15 cellular contexts compared by ENCODE assay signal in the genomic region with DNA sequence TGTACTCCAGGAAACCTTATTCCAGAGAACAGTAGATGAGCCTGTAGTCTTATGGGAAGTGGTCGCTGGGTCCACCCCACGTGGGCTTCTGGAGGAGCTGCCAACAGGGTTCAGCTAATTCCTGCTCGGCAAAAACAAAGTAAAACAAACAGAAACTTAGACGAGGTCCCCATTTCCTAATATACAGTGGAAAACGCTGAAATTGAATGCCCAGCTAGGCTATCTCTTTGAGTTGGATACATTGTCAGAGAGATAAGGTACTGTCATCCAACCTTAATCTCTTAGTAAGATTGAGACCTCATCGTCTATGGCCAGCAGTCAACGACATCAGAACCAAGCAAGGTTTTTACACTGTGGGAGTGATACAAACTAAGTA. TPM values are rescaled to one million over a fixed set of nuclear protein-coding genes. Genes with fewer than 3 reads are reported as not detected.
DNase-seq lines count a peak whose midpoint lies in the region; TF ChIP-seq lines count a peak whose summit lies in the region.
"Had no signal": no experiment of that assay in that cellular context is flagged by ENCODE, and none has a peak within 500 bp of the region (broad histone marks: within the 10 kb centered on the region; RNA-seq: fewer than 3 reads in every experiment).

No MANE protein-coding gene starts in this region.

- H3K27me3 ChIP-seq in WERI-Rb-1 (ENCODE audit: insufficient read depth, low read depth, severe bottlenecking) = peaks cover 39% of the 10 kb centered on the region

- no peaks in the 10 kb centered on the region for H3K36me3 Mint-ChIP-seq in T-helper 2 cell treated with Interferon-gamma antibody and Interleukin-4, amounts not matched to agents 5 μg/mL and 100 μg/mL, for 36 hours (ENCODE audit: low read depth)
- H3K36me3 Mint-ChIP-seq in IgD-negative memory B cell (peaks cover 9% of the 10 kb centered on the region), progenitor cell of endocrine pancreas (ENCODE audit: insufficient read depth) (no peaks in the 10 kb centered on the region)

- H3K27ac Mint-ChIP-seq in T-helper 2 cell treated with Interferon-gamma antibody and Interleukin-4, amounts not matched to agents 5 μg/mL and 100 μg/mL, for 36 hours = peak overlapping the region; percentile 87
- peak overlapping the region in 2 of 3 donors; percentile 80 to 93 for H3K27ac Mint-ChIP-seq in IgD-negative memory B cell
- H3K27ac Mint-ChIP-seq in progenitor cell of endocrine pancreas = peak overlapping the region; percentile 24

- peaks cover 29% of the 10 kb centered on the region for H3K4me1 Mint-ChIP-seq in T-helper 2 cell treated with Interferon-gamma antibody and Interleukin-4, amounts not matched to agents 5 μg/mL and 100 μg/mL, for 36 hours (ENCODE audit: low read depth)
- H3K4me1 Mint-ChIP-seq in IgD-negative memory B cell = peaks cover 19 to 24% (median 22%) of the 10 kb centered on the region in 3 donors
- peaks cover 9% of the 10 kb centered on the region for H3K4me1 Mint-ChIP-seq in progenitor cell of endocrine pancreas (ENCODE audit: low read depth)

- no peak for TF ChIP-seq CTCF in progenitor cell of endocrine pancreas (IDR thresholded peaks at IDR 0.05; ENCODE audit: unreplicated experiment)
- no peak for TF ChIP-seq CTCF in WERI-Rb-1 (IDR thresholded peaks at IDR 0.05; ENCODE audit: low read depth, low read length)

- H3K4me3 ChIP-seq in WERI-Rb-1 (ENCODE audit: low read depth, low read length) = no peak overlapping the region

- no peak for DNase-seq in T-helper 2 cell treated with Interferon-gamma antibody and Interleukin-4, amounts not matched to agents 5 μg/mL and 100 μg/mL, for 36 hours (ENCODE audit: low spot score)
- no peak for DNase-seq in T-helper 2 cell
- DNase-seq in erythroblast (lab: John Stamatoyannopoulos, UW) = no peak
- DNase-seq in progenitor cell of endocrine pancreas (ENCODE audit: low spot score, unreplicated experiment) = no peak
- DNase-seq in WERI-Rb-1 = no peak
- DNase-seq in dermis blood vessel endothelial cell = no peak
- DNase-seq in COLO668 (lab: John Stamatoyannopoulos, UW; ENCODE audit: unreplicated experiment) = no peak
- DNase-seq: activated CD8-positive, alpha-beta memory T cell treated with anti-CD3 and anti-CD28 coated beads, Interleukin-2, amount 50 U/mL, for 4 hours; foreskin keratinocyte; NCI-H2171; NK-92 treated with Interleukin-12 subunit alpha and Interleukin-12 subunit beta, amount 100 ng/mL, for 24 hours; SHP77 treated with DMSO at 0.1 percent for 48 hours; stimulated activated naive CD4-positive, alpha-beta T cell treated with Interleukin-2 at 50 U/mL for 16 hours had no signal

- no peaks in the 10 kb centered on the region for H3K9me3 ChIP-seq in WERI-Rb-1 (ENCODE audit: severe bottlenecking)

- peak; percentile 34 for TF ChIP-seq POLR2A in erythroblast (IDR thresholded peaks at IDR 0.05; ENCODE audit: low read length)

- H3K4me3 Mint-ChIP-seq in T-helper 2 cell treated with Interferon-gamma antibody and Interleukin-4, amounts not matched to agents 5 μg/mL and 100 μg/mL, for 36 hours = peak overlapping the region; percentile 92
- peak overlapping the region in 3 of 4 donors; percentile 42 to 93 (median 74) for H3K4me3 Mint-ChIP-seq in IgD-negative memory B cell
- no peak overlapping the region for H3K4me3 Mint-ChIP-seq in progenitor cell of endocrine pancreas (ENCODE audit: low read depth)

- no peaks in the 10 kb centered on the region for H3K9me3 Mint-ChIP-seq in T-helper 2 cell treated with Interferon-gamma antibody and Interleukin-4, amounts not matched to agents 5 μg/mL and 100 μg/mL, for 36 hours
- H3K9me3 Mint-ChIP-seq in IgD-negative memory B cell (no peaks in the 10 kb centered on the region), progenitor cell of endocrine pancreas (ENCODE audit: low read depth) (no peaks in the 10 kb centered on the region)

- H3K27ac ChIP-seq in WERI-Rb-1 = no peak overlapping the region
- H3K27ac ChIP-seq: 22Rv1, foreskin keratinocyte had no signal

- no peaks in the 10 kb centered on the region for H3K36me3 ChIP-seq in WERI-Rb-1

- H3K27me3 Mint-ChIP-seq in T-helper 2 cell treated with Interferon-gamma antibody and Interleukin-4, amounts not matched to agents 5 μg/mL and 100 μg/mL, for 36 hours (ENCODE audit: low read depth) = peaks cover 16% of the 10 kb centered on the region
- H3K27me3 Mint-ChIP-seq in IgD-negative memory B cell (peaks cover 23% of the 10 kb centered on the region), progenitor cell of endocrine pancreas (peaks cover 70% of the 10 kb centered on the region)

RNA-seq across cellular contexts. Expression of a gene that starts 2.1 kb away (rescaled TPM):
- 2.9 TPM for polyA plus RNA-seq in IgD-negative memory B cell
- total RNA-seq in progenitor cell of endocrine pancreas = 8.7 and 12.5 TPM in 2 replicates
- total RNA-seq in dermis blood vessel endothelial cell = 4.4 and 8.7 TPM in 2 replicates

Comparison
In these comparisons a context has a peak if more than half of its experiments do, and no peak if none do; other contexts are left out.
1. H3K27ac Mint-ChIP-seq: peak in every context shown above with its lines; median percentile 87 in T-helper 2 cell treated with Interferon-gamma antibody and Interleukin-4, amounts not matched to agents 5 μg/mL and 100 μg/mL, for 36 hours; 86 in IgD-negative memory B cell; 24 in progenitor cell of endocrine pancreas.